Comparison of ENCODE assay signal across 8 cellular contexts in the genomic region with DNA sequence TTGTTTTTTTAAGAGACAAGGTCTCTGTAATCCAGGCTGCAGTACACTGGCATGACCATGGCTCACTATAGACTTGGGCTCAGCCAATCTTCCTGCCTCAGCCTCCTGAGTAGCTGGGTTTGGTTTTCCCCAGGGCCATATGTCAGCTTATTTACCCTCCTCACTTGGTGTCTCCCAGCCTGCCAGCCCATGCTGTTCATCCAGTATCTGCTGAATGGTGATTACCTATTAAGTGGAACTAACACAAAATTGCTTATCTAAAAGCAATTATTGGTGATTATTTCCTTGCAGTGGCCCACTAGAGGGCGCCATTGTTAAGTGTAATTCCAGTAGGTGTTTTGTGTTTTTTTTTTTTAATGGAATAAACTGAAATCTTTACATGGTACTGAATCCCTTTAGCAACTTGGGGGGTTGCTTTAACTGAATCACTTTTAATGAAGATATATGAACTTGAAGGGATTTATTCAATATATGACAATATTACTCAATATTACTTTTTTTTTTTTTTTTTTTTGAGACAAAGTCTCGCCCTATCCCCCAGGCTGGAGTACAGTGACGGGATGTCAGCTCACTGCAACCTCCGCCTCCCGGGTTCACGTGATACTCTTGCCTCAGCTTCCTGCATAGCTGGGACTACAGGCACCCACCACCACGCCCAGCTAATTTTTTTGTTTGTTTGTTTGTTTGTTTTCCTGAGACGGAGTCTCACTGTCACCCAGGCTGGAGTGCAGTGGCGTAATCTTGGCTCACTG. TPM values are rescaled to one million over a fixed set of nuclear protein-coding genes. Genes with fewer than 3 reads are reported as not detected.
A peak's percentile ranks its signal among the peaks of the same experiment; 100 is the strongest.
DNase-seq lines count a peak whose midpoint lies in the region; ATAC-seq, FAIRE-seq and TF ChIP-seq lines count a peak whose summit lies in the region.

No MANE protein-coding gene starts in this region.

- H3K9ac ChIP-seq in GM23248 = no peak overlapping the region
- H3K9ac ChIP-seq in endothelial cell of umbilical vein (replicated peaks; ENCODE audit: extremely low read depth, insufficient read depth, low read length) = no peak overlapping the region

- H3K36me3 Mint-ChIP-seq in nephron (ENCODE audit: low read depth) = peaks cover 28% of the 10 kb centered on the region

- dilution Hi-C loops in endothelial cell of umbilical vein (cut with MboI; ENCODE audit: extremely low pct_ligation_motif_present, low sequenced_read_pairs) = no loop called here

- H4K20me1 ChIP-seq in GM23248 (ENCODE audit: insufficient read depth) = no peaks in the 10 kb centered on the region
- H4K20me1 ChIP-seq in endothelial cell of umbilical vein (replicated peaks; ENCODE audit: control insufficient read depth, extremely low read depth, insufficient read depth, low read length) = no peaks in the 10 kb centered on the region

- no peaks in the 10 kb centered on the region for H3K9me3 Mint-ChIP-seq in nephron

- H3K27me3 ChIP-seq in GM23248 (replicated peaks; ENCODE audit: insufficient read depth) (no peaks in the 10 kb centered on the region), endothelial cell of umbilical vein (ENCODE audit: control insufficient read depth in 2 of 2, insufficient read depth in 2 of 2, low read length in 2 of 2) (no peaks in the 10 kb centered on the region), thoracic aorta (replicated peaks; ENCODE audit: insufficient read depth) (no peaks in the 10 kb centered on the region)

- H3K9me1 ChIP-seq in endothelial cell of umbilical vein (replicated peaks; ENCODE audit: control insufficient read depth, extremely low read depth, insufficient read depth, low read length) = no peaks in the 10 kb centered on the region

- H2AFZ ChIP-seq in GM23248 = no peak overlapping the region
- no peak overlapping the region for H2AFZ ChIP-seq in endothelial cell of umbilical vein (ENCODE audit: low read depth, low read length)

- H3K27me3 Mint-ChIP-seq in nephron (ENCODE audit: low read depth) = no peaks in the 10 kb centered on the region

- intact Hi-C loops in endothelial cell of umbilical vein (cut with micrococcal nuclease) = loop anchor here (1.0 kb wide), 3 partner anchors 64 to 234 kb away; no protein-coding TSS in a partner anchor

- peaks cover 18% of the 10 kb centered on the region for H3K36me3 ChIP-seq in GM23248 (ENCODE audit: low read depth)
- H3K36me3 ChIP-seq in endothelial cell of umbilical vein (ENCODE audit: control insufficient read depth in 2 of 2, extremely low read depth in 1 of 2, insufficient read depth in 2 of 2, low read length in 2 of 2) = peaks cover 12 to 20% of the 10 kb centered on the region in 2 experiments
- H3K36me3 ChIP-seq in thoracic aorta = peaks cover 10% of the 10 kb centered on the region

- H3K27ac ChIP-seq in GM23248 (no peak overlapping the region), endothelial cell of umbilical vein (ENCODE audit: insufficient read depth, low read depth, low read length) (no peak overlapping the region), thoracic aorta (no peak overlapping the region)

- FAIRE-seq in endothelial cell of umbilical vein (lab: Jason Lieb, UNC) = peak; percentile 72

- H3K4me1 Mint-ChIP-seq in nephron = peaks cover 10% of the 10 kb centered on the region

- in situ Hi-C loops in GM23248 (cut with MboI) = loop anchor here (5.0 kb wide), 1 partner anchor 155 kb away; no protein-coding TSS in a partner anchor

- no peaks in the 10 kb centered on the region for H3K9me2 ChIP-seq in GM23248 (ENCODE audit: insufficient read depth)

- TF ChIP-seq CTCF in endothelial cell of umbilical vein (IDR thresholded peaks at IDR 0.05; ENCODE audit: extremely low read depth in 1 of 2, insufficient read depth in 1 of 2, low read depth in 1 of 2, low read length in 2 of 2) = peak; percentile 36 to 66
- TF ChIP-seq CTCF in nephron (IDR thresholded peaks at IDR 0.05; ENCODE audit: unreplicated experiment in 3 of 3) = peak; percentile 74 to 92 (median 83)
- TF ChIP-seq CTCF in thoracic aorta (IDR thresholded peaks at IDR 0.05) = peak; percentile 77

- H3K4me2 ChIP-seq in GM23248 (ENCODE audit: unreplicated experiment) (no peak overlapping the region), endothelial cell of umbilical vein (ENCODE audit: insufficient read depth, low read length) (no peak overlapping the region)

- H3K79me2 ChIP-seq in GM23248 (ENCODE audit: insufficient read depth) (peaks cover 5% of the 10 kb centered on the region; the same call in 1 of the 2 replicates), endothelial cell of umbilical vein (ENCODE audit: control insufficient read depth, insufficient read depth, low read length) (peaks cover 2% of the 10 kb centered on the region)

- 54 to 56% methylated on average over 9 of the region's 9 CpGs for WGBS in GM23248 (ENCODE audit: low coverage in 1 of 2, low lambda C conversion rate in 2 of 2, missing lambda C conversion rate in 2 of 2), 2 experiments

- no peak for ATAC-seq in thoracic aorta (ENCODE audit: insufficient number of reproducible peaks, low FRiP score, low read depth)
- ATAC-seq in HG03135 (IDR thresholded peaks at IDR 0.05; ENCODE audit: unreplicated experiment) = no peak

- peak overlapping the region in 1 of 3 experiments; percentile 43 for H3K27ac Mint-ChIP-seq in nephron

- POLR2A ChIA-PET in endothelial cell of umbilical vein (lab: Charles Lee) = interaction anchor here (1.0 kb wide), 1 partner anchor 151 kb away, joined by 3 read pairs; no protein-coding TSS in a partner anchor

- H3K4me1 ChIP-seq in GM23248 (ENCODE audit: insufficient read depth) (no peaks in the 10 kb centered on the region), endothelial cell of umbilical vein (ENCODE audit: control insufficient read depth, extremely low read depth, insufficient read depth, low read length) (no peaks in the 10 kb centered on the region), thoracic aorta (ENCODE audit: control insufficient read depth in 1 of 2, low read depth in 2 of 2) (peaks cover 0 to 8% of the 10 kb centered on the region in 2 donors)

- no peak overlapping the region for H3K4me3 Mint-ChIP-seq in nephron

- peak; percentile 27 for DNase-seq in A172 (ENCODE audit: low spot score)
- peak; percentile 74 for DNase-seq in GM23248
- DNase-seq in NCI-H82 treated with DMSO at 0.1 percent for 48 hours (lab: John Stamatoyannopoulos, UW; ENCODE audit: unreplicated experiment) = peak; percentile 34
- peak; percentile 83 for DNase-seq in activated CD8-positive, alpha-beta memory T cell treated with anti-CD3 and anti-CD28 coated beads for 24 hours
- DNase-seq in endothelial cell of umbilical vein (ENCODE audit: low read depth, low spot score) = peak; percentile 65
- DNase-seq in thoracic aorta (ENCODE audit: low spot score) = no peak

- no peak overlapping the region for H3K4me3 ChIP-seq in GM23248
- H3K4me3 ChIP-seq in endothelial cell of umbilical vein (replicated peaks in 1 of 3; ENCODE audit: insufficient read depth in 1 of 3, low read depth in 1 of 3, low read length in 3 of 3) = no peak overlapping the region
- H3K4me3 ChIP-seq in thoracic aorta = no peak overlapping the region

- no TSS peak for BruUV-seq in endothelial cell of umbilical vein (replicated peaks; lab: Mats Ljungman, UMichigan)

- H3K9me3 ChIP-seq in GM23248 (ENCODE audit: low read depth) (no peaks in the 10 kb centered on the region), endothelial cell of umbilical vein (replicated peaks; ENCODE audit: control insufficient read depth, insufficient read depth, low read length) (no peaks in the 10 kb centered on the region), thoracic aorta (no peaks in the 10 kb centered on the region)

- H3F3A ChIP-seq in GM23248 (ENCODE audit: insufficient read depth) = peaks cover 19% of the 10 kb centered on the region; the same call in 1 of the 2 replicates

- no peak for TF ChIP-seq POLR2A in endothelial cell of umbilical vein (IDR thresholded peaks at IDR 0.05; ENCODE audit: low read depth, low read length)

- CTCF ChIA-PET in endothelial cell of umbilical vein (lab: Charles Lee) = interaction anchor here (0.7 to 13.9 kb wide), 20 partner anchors 8 to 339 kb away, joined by 3 to 327 read pairs (median 4); partner anchors contain the start of gene EXOSC2

TF ChIP-seq in endothelial cell of umbilical vein, 7 proteins besides CTCF, POLR2A, EP300 and RAD21 (continues in another document):
- TF ChIP-seq MYC (IDR thresholded peaks at IDR 0.05; ENCODE audit: low read depth, low read length) = no peak
- no peak for TF ChIP-seq GATA2 (IDR thresholded peaks at IDR 0.05; ENCODE audit: insufficient read depth, insufficient read length, low read depth, low read length)
- TF ChIP-seq JUN (IDR thresholded peaks at IDR 0.05; ENCODE audit: borderline replicate concordance, insufficient read depth, insufficient read length, low read depth) = no peak

RNA-seq across cellular contexts. Expression of gene EXOSC2, which starts 13.8 kb away (rescaled TPM):
- total RNA-seq in A172 (2014; rRNA removed; shearing (Covaris generic)) = 34.9 and 43.2 TPM in 2 replicates
- 18.1 and 21.6 TPM in 2 replicates for total RNA-seq in GM23248 (2014; rRNA removed; shearing (Covaris generic))
- polyA plus RNA-seq in GM23248 (2016; fragmentation: Nextera tagmentation; extraction: Ambion mirVana) (16.1 and 17.2 TPM in 2 replicates), endothelial cell of umbilical vein (21.7 and 25.5 TPM in 2 replicates)
- total RNA-seq in endothelial cell of umbilical vein (44.4 and 46.4 TPM in 2 replicates), thoracic aorta (10 to 100 TPM; 12.3 to 33.3 TPM)
- polyA plus RNA-seq in endothelial cell of umbilical vein (2011; cell fraction: cytosol; rRNA removed) = 31.9 and 36.6 TPM in 2 replicates
- polyA plus RNA-seq in endothelial cell of umbilical vein (2011; cell fraction: nucleus; rRNA removed) = 52.6 and 72.7 TPM in 2 replicates
- polyA plus RNA-seq in endothelial cell of umbilical vein (2012) = 26.5 and 44.8 TPM in 2 replicates
- 33.5 and 38.8 TPM in 2 replicates for polyA minus RNA-seq in endothelial cell of umbilical vein
- polyA minus RNA-seq in endothelial cell of umbilical vein (2011; cell fraction: cytosol; rRNA and poly(A)+ RNA removed) = 153 TPM
- polyA minus RNA-seq in endothelial cell of umbilical vein (2011; cell fraction: nucleus; rRNA and poly(A)+ RNA removed) = 17.4 and 31.7 TPM in 2 replicates

RNA-seq across cellular contexts. Expression of gene PRDM12, which starts 43.0 kb away (rescaled TPM):
- not detected in 2 replicates for total RNA-seq in A172 (2014; rRNA removed; shearing (Covaris generic))
- total RNA-seq in GM23248 (2014; rRNA removed; shearing (Covaris generic)) = not detected in 2 replicates
- polyA plus RNA-seq in GM23248 (2016; fragmentation: Nextera tagmentation; extraction: Ambion mirVana) (not detected in 2 replicates), endothelial cell of umbilical vein (not detected in 2 replicates)
- total RNA-seq in endothelial cell of umbilical vein (not detected in 2 replicates), thoracic aorta (not detected)
- polyA plus RNA-seq in endothelial cell of umbilical vein (2011; cell fraction: cytosol; rRNA removed) = not detected in 2 replicates
- polyA plus RNA-seq in endothelial cell of umbilical vein (2011; cell fraction: nucleus; rRNA removed) = not detected in 2 replicates
- polyA plus RNA-seq in endothelial cell of umbilical vein (2012) = 0.11 TPM in 1 of 2 replicates, not detected in the other
- polyA minus RNA-seq in endothelial cell of umbilical vein = not detected in 2 replicates
- not detected for polyA minus RNA-seq in endothelial cell of umbilical vein (2011; cell fraction: cytosol; rRNA and poly(A)+ RNA removed)
- polyA minus RNA-seq in endothelial cell of umbilical vein (2011; cell fraction: nucleus; rRNA and poly(A)+ RNA removed) = not detected in 2 replicates
